13 cellular contexts compared by ENCODE assay signal in the genomic region with DNA sequence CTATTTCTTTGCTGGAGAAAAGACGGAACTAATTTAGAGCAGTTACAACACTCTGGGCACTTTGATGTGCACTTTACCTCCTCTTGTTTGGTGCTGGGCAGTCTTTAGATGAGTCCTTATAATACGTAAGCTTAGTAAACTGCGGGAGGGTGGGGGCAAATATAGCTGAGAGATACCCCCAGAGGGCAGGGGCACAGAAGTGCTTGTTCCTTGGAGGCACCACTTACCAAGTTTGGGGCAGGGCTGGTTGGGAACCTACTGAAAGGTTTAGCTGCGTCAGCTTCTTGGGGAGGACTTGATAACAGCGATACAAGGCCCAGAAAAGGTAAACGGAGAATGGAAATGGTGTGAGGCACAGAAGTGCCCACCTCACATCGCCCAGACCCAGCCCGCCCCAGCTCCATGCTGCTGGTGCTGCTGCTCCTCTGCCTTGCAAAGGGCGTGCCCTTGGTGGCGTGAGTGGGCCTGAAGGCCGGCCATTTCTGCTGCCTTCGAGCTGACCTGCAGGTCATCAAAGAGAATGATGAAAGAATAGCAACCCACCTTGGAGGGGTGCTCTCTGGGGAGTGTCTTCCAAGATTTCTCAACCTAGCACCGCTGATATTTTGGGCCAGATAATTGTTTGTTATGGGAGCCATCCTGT.
A peak's percentile ranks its signal among the peaks of the same experiment; 100 is the strongest.
DNase-seq lines count a peak whose midpoint lies in the region; ATAC-seq and TF ChIP-seq lines count a peak whose summit lies in the region.
"Had no signal": no experiment of that assay in that cellular context is flagged by ENCODE, and none has a peak within 500 bp of the region (broad histone marks: within the 10 kb centered on the region; RNA-seq: fewer than 3 reads in every experiment).

No MANE protein-coding gene starts in this region.

- H3K9me3 Mint-ChIP-seq in activated CD8-positive, alpha-beta memory T cell treated with anti-CD3 and anti-CD28 coated beads, Interleukin-2, amount 10 ng/mL, durations not matched to agents 7 days and 5 days (ENCODE audit: low read depth): no peaks in the 10 kb centered on the region
- H3K9me3 Mint-ChIP-seq in T-cell: no peaks in the 10 kb centered on the region
- no peaks in the 10 kb centered on the region for H3K9me3 Mint-ChIP-seq in stimulated activated memory B cell treated with anti-CD40 and anti-IgM and Interleukin-4, amounts not matched to agents 10 μg/mL and 1 μg/mL and 100 μg/mL, for 72 hours

- H3K27ac ChIP-seq in esophagus muscularis mucosa (replicated peaks in 1 of 4) (peak overlapping the region; percentile 53 to 67 (median 60)), GM23248 (no peak overlapping the region)

- H3K27me3 ChIP-seq in esophagus muscularis mucosa: no peaks in the 10 kb centered on the region
- no peaks in the 10 kb centered on the region for H3K27me3 ChIP-seq in GM23248 (replicated peaks; ENCODE audit: insufficient read depth)
- H3K27me3 ChIP-seq: tibial nerve had no signal

- H3K9me3 ChIP-seq in esophagus muscularis mucosa: no peaks in the 10 kb centered on the region
- no peaks in the 10 kb centered on the region for H3K9me3 ChIP-seq in GM23248 (ENCODE audit: low read depth)
- H3K9me3 ChIP-seq: tibial nerve had no signal

- in situ Hi-C loops in GM23248 (cut with MboI): no loop called here

- H3K27ac Mint-ChIP-seq in activated CD8-positive, alpha-beta memory T cell treated with anti-CD3 and anti-CD28 coated beads, Interleukin-2, amount 10 ng/mL, durations not matched to agents 7 days and 5 days: peak overlapping the region; percentile 88
- peak overlapping the region; percentile 99 to 100 for H3K27ac Mint-ChIP-seq in T-cell
- H3K27ac Mint-ChIP-seq in stimulated activated memory B cell treated with anti-CD40 and anti-IgM and Interleukin-4, amounts not matched to agents 10 μg/mL and 1 μg/mL and 100 μg/mL, for 72 hours: peak overlapping the region; percentile 88

- no peak for TF ChIP-seq POLR2A in esophagus muscularis mucosa (IDR thresholded peaks at IDR 0.05; ENCODE audit: low read depth)

- H4K20me1 ChIP-seq in GM23248 (ENCODE audit: insufficient read depth): peaks cover 11% of the 10 kb centered on the region; the same call in 1 of the 2 replicates

- intact Hi-C loops in esophagus muscularis mucosa (cut with DNase I): no loop called here

- H3K4me3 ChIP-seq in esophagus muscularis mucosa: no peak overlapping the region
- no peak overlapping the region for H3K4me3 ChIP-seq in GM23248
- H3K4me3 ChIP-seq: tibial nerve had no signal

- H3K4me1 ChIP-seq in esophagus muscularis mucosa: peaks cover 68 to 80% (median 71%) of the 10 kb centered on the region in 4 donors
- peaks cover 11% of the 10 kb centered on the region for H3K4me1 ChIP-seq in GM23248 (ENCODE audit: insufficient read depth)

- no peak overlapping the region for H3K4me2 ChIP-seq in GM23248 (ENCODE audit: unreplicated experiment)

- H3K4me1 Mint-ChIP-seq in activated CD8-positive, alpha-beta memory T cell treated with anti-CD3 and anti-CD28 coated beads, Interleukin-2, amount 10 ng/mL, durations not matched to agents 7 days and 5 days: peaks cover 51% of the 10 kb centered on the region
- peaks cover 90 to 100% (median 97%) of the 10 kb centered on the region in 3 donors for H3K4me1 Mint-ChIP-seq in T-cell
- peaks cover 88% of the 10 kb centered on the region for H3K4me1 Mint-ChIP-seq in stimulated activated memory B cell treated with anti-CD40 and anti-IgM and Interleukin-4, amounts not matched to agents 10 μg/mL and 1 μg/mL and 100 μg/mL, for 72 hours

- WGBS in esophagus muscularis mucosa: 96% methylated on average over 12 of the region's 13 CpGs
- whole genome bisulfite sequencing in GM23248 (ENCODE audit: low coverage in 1 of 2, low lambda C conversion rate in 2 of 2, missing lambda C conversion rate in 2 of 2), 2 experiments: 96% methylated on average over 13 of the region's 13 CpGs

- H3K27me3 Mint-ChIP-seq in activated CD8-positive, alpha-beta memory T cell treated with anti-CD3 and anti-CD28 coated beads, Interleukin-2, amount 10 ng/mL, durations not matched to agents 7 days and 5 days: no peaks in the 10 kb centered on the region
- no peaks in the 10 kb centered on the region for H3K27me3 Mint-ChIP-seq in T-cell
- H3K27me3 Mint-ChIP-seq in stimulated activated memory B cell treated with anti-CD40 and anti-IgM and Interleukin-4, amounts not matched to agents 10 μg/mL and 1 μg/mL and 100 μg/mL, for 72 hours: no peaks in the 10 kb centered on the region

- no peak for TF ChIP-seq EP300 in esophagus muscularis mucosa (IDR thresholded peaks at IDR 0.05)

- no peak for DNase-seq in activated CD8-positive, alpha-beta memory T cell treated with anti-CD3 and anti-CD28 coated beads, Interleukin-2, amount 10 ng/mL, durations not matched to agents 7 days and 5 days
- DNase-seq in activated CD8-positive, alpha-beta memory T cell treated with anti-CD3 and anti-CD28 coated beads, Interleukin-2, amount 50 U/mL, for 48 hours: no peak
- no peak for DNase-seq in T-cell
- no peak for DNase-seq in esophagus muscularis mucosa (ENCODE audit: extremely low spot score)
- no peak for DNase-seq in GM23248
- no peak for DNase-seq in mesenteric fat pad (ENCODE audit: low spot score)
- DNase-seq in GDM1 (lab: John Stamatoyannopoulos, UW): no peak
- DNase-seq: activated CD4-positive, alpha-beta T cell treated with anti-CD3 and anti-CD28 coated beads, Interleukin-2, amount 50 U/mL, for 1 hour; amygdala; NCI-H1105 treated with DMSO at 0.1 percent for 48 hours; OCI-M1 had no signal

- H3K9me2 ChIP-seq in GM23248 (ENCODE audit: insufficient read depth): no peaks in the 10 kb centered on the region

- peaks cover 99% of the 10 kb centered on the region for H3K79me2 ChIP-seq in GM23248 (ENCODE audit: insufficient read depth)

- peaks cover 31% of the 10 kb centered on the region for H3K36me3 Mint-ChIP-seq in activated CD8-positive, alpha-beta memory T cell treated with anti-CD3 and anti-CD28 coated beads, Interleukin-2, amount 10 ng/mL, durations not matched to agents 7 days and 5 days
- H3K36me3 Mint-ChIP-seq in T-cell: peaks cover 31% of the 10 kb centered on the region
- H3K36me3 Mint-ChIP-seq in stimulated activated memory B cell treated with anti-CD40 and anti-IgM and Interleukin-4, amounts not matched to agents 10 μg/mL and 1 μg/mL and 100 μg/mL, for 72 hours: peaks cover 30% of the 10 kb centered on the region

- ATAC-seq in activated CD8-positive, alpha-beta memory T cell treated with anti-CD3 and anti-CD28 coated beads, Interleukin-2, amount 10 ng/mL, durations not matched to agents 7 days and 5 days: no peak
- no peak for ATAC-seq in T-cell (replicated peaks in 1 of 4)
- no peak for ATAC-seq in stimulated activated memory B cell treated with anti-CD40 and anti-IgM and Interleukin-4, amounts not matched to agents 10 μg/mL and 1 μg/mL and 100 μg/mL, for 72 hours

- peaks cover 0 to 31% (median 10%) of the 10 kb centered on the region in 4 donors for H3K36me3 ChIP-seq in esophagus muscularis mucosa
- 0 out of 2 replicates have a peak, but pooled peaks cover 3% of the 10 kb centered on the region for H3K36me3 ChIP-seq in GM23248 (ENCODE audit: low read depth)

- CTCF ChIA-PET in activated CD8-positive, alpha-beta memory T cell treated with anti-CD3 and anti-CD28 coated beads, Interleukin-2, amount 10 ng/mL, durations not matched to agents 7 days and 5 days (lab: Charles Lee): interaction anchor here (1.6 kb wide), 1 partner anchor 14 kb away, joined by 4 read pairs; no protein-coding TSS in a partner anchor
- CTCF ChIA-PET in T-cell (lab: Charles Lee): interaction anchor here (0.5 to 1.2 kb wide), 7 partner anchors 15 to 107 kb away, joined by 3 to 5 read pairs (median 4); no protein-coding TSS in a partner anchor

- no peak overlapping the region for H3K4me3 Mint-ChIP-seq in activated CD8-positive, alpha-beta memory T cell treated with anti-CD3 and anti-CD28 coated beads, Interleukin-2, amount 10 ng/mL, durations not matched to agents 7 days and 5 days
- H3K4me3 Mint-ChIP-seq in T-cell: peak overlapping the region in 2 of 3 donors; percentile 78 to 82
- no peak overlapping the region for H3K4me3 Mint-ChIP-seq in stimulated activated memory B cell treated with anti-CD40 and anti-IgM and Interleukin-4, amounts not matched to agents 10 μg/mL and 1 μg/mL and 100 μg/mL, for 72 hours

- TF ChIP-seq CTCF in esophagus muscularis mucosa (IDR thresholded peaks at IDR 0.05): no peak

- POLR2A ChIA-PET in T-cell (lab: Charles Lee): interaction anchor here (0.6 to 1.2 kb wide), 2 partner anchors 13 to 42 kb away, joined by 3 read pairs; no protein-coding TSS in a partner anchor

- H2AFZ ChIP-seq in GM23248: no peak overlapping the region

- no peak overlapping the region for H3K9ac ChIP-seq in GM23248

- no peaks in the 10 kb centered on the region for H3F3A ChIP-seq in GM23248 (ENCODE audit: insufficient read depth)

Comparison
In these comparisons a context has a peak if more than half of its experiments do, and no peak if none do; other contexts are left out.
1. H3K4me3 Mint-ChIP-seq: peak in T-cell (2 of 3); none in activated CD8-positive, alpha-beta memory T cell treated with anti-CD3 and anti-CD28 coated beads, Interleukin-2, amount 10 ng/mL, durations not matched to agents 7 days and 5 days (single experiment) and stimulated activated memory B cell treated with anti-CD40 and anti-IgM and Interleukin-4, amounts not matched to agents 10 μg/mL and 1 μg/mL and 100 μg/mL, for 72 hours (single experiment).
2. Peak in every context shown above with its lines, with median percentiles within 50 percentile points of each other: H3K27ac Mint-ChIP-seq.